Comparison of ENCODE assay signal across 8 cellular contexts in the genomic region with DNA sequence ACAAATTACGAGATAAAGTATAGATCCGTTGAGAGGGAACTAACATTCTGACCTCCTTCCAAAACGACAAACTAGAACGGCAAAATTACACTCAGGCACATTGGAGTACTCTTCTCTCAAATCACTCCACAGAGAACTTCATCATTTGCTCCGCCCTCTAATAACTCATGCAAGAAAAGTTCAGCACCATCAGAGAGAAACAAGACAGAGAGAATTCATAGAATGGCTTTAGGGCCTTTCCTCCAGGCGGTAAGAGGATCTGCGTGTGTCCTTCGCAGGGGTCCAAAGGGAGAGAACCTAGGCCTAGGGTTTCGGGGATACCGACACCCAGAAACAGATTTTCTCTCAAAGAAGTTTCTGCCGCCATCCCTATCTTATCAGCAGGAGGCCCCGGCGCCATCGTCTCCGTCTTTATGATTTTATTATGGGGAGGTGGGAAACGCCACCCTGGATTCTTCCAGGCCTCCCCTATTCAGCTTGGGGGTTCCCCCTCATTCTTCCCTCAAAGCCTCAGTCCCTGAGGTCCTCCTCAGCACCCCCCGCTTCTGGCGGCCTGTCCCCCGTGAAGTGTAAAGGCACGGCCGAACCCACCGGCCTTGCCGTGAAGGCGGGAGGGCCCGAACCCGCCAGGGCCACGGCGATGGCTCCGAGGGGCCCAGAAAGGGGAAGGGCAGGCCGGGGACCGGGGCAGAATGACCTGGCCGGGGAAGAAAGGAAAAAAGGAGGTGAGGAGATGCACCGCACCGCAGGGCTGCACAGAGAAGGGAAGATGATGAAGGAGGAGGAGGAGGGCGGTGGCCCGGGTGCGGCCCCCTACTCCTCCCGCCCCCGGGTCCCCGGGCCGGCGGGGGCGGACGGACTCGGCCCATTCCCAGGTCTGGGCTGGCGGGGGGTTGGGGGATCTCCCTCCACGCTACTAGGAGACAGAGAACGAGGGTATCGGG. TPM values are rescaled to one million over a fixed set of nuclear protein-coding genes. Genes with fewer than 3 reads are reported as not detected.
DNase-seq lines count a peak whose midpoint lies in the region; ATAC-seq and TF ChIP-seq lines count a peak whose summit lies in the region.

No MANE protein-coding gene starts in this region.

- H3K27me3 ChIP-seq in Peyer's patch (no peaks in the 10 kb centered on the region), heart right ventricle (no peaks in the 10 kb centered on the region)

- intact Hi-C loops in heart right ventricle (cut with DNase I) = loop anchor here in 3 of 10 donors (5.0 to 10.0 kb wide), 2 partner anchors 71 to 117 kb away; a partner anchor contains a TSS

- H3K4me1 ChIP-seq in Peyer's patch (peaks cover 0 to 12% (median 2%) of the 10 kb centered on the region in 4 donors), heart right ventricle (peaks cover 0 to 50% (median 24%) of the 10 kb centered on the region in 9 donors)

- H3K4me3 ChIP-seq in Peyer's patch (peak overlapping the region; percentile 78 to 93 (median 82)), heart right ventricle (peak overlapping the region; percentile 71 to 100 (median 96))

- TF ChIP-seq CTCF in Peyer's patch (IDR thresholded peaks at IDR 0.05) = no peak
- TF ChIP-seq CTCF in heart right ventricle (IDR thresholded peaks at IDR 0.05) = no peak

- peak; percentile 12 for DNase-seq in COLO668 (lab: John Stamatoyannopoulos, UW; ENCODE audit: unreplicated experiment)
- DNase-seq in Peyer's patch = peak; percentile 26 to 60 (median 51)
- DNase-seq in activated naive CD8-positive, alpha-beta T cell treated with anti-CD3 and anti-CD28 coated beads, Interleukin-2, amount 50 U/mL, for 24 hours = peak; percentile 29
- peak; percentile 10 to 28 for DNase-seq in heart right ventricle
- DNase-seq in pons (ENCODE audit: low spot score) = peak; percentile 73
- no peak for DNase-seq in SHP77 treated with DMSO at 0.1 percent for 48 hours (lab: John Stamatoyannopoulos, UW)

- peaks cover 3% of the 10 kb centered on the region for H3K27me3 Mint-ChIP-seq in activated naive CD8-positive, alpha-beta T cell treated with anti-CD3 and anti-CD28 coated beads, Interleukin-2, amount 50 U/mL, for 24 hours

- peaks cover 26% of the 10 kb centered on the region for H3K4me1 Mint-ChIP-seq in activated naive CD8-positive, alpha-beta T cell treated with anti-CD3 and anti-CD28 coated beads, Interleukin-2, amount 50 U/mL, for 24 hours

- ATAC-seq in GM19395 (IDR thresholded peaks at IDR 0.05; ENCODE audit: unreplicated experiment) (peak; percentile 35), HG03457 (IDR thresholded peaks at IDR 0.05; ENCODE audit: unreplicated experiment) (peak; percentile 20), heart right ventricle (peak; percentile 36 to 75 (median 52))
- ATAC-seq in activated naive CD8-positive, alpha-beta T cell treated with anti-CD3 and anti-CD28 coated beads, Interleukin-2, amount 50 U/mL, for 24 hours = peak; percentile 29

- H3K9me3 ChIP-seq in Peyer's patch = no peaks in the 10 kb centered on the region
- H3K9me3 ChIP-seq in heart right ventricle = no peaks in the 10 kb centered on the region

- peaks cover 10% of the 10 kb centered on the region for H3K36me3 Mint-ChIP-seq in activated naive CD8-positive, alpha-beta T cell treated with anti-CD3 and anti-CD28 coated beads, Interleukin-2, amount 50 U/mL, for 24 hours (ENCODE audit: low read depth)

- peak overlapping the region; percentile 97 for H3K27ac Mint-ChIP-seq in activated naive CD8-positive, alpha-beta T cell treated with anti-CD3 and anti-CD28 coated beads, Interleukin-2, amount 50 U/mL, for 24 hours

- peaks cover 0 to 6% (median 0%) of the 10 kb centered on the region in 3 donors for H3K36me3 ChIP-seq in Peyer's patch
- H3K36me3 ChIP-seq in heart right ventricle = peaks cover 0 to 15% (median 0%) of the 10 kb centered on the region in 9 donors

- H3K9me3 Mint-ChIP-seq in activated naive CD8-positive, alpha-beta T cell treated with anti-CD3 and anti-CD28 coated beads, Interleukin-2, amount 50 U/mL, for 24 hours = no peaks in the 10 kb centered on the region

- H3K27ac ChIP-seq in Peyer's patch = peak overlapping the region; percentile 84 to 93 (median 86)
- H3K27ac ChIP-seq in heart right ventricle = peak overlapping the region; percentile 80 to 99 (median 94)

- TF ChIP-seq POLR2A in Peyer's patch (IDR thresholded peaks at IDR 0.05) = no peak

- peak overlapping the region; percentile 83 for H3K4me3 Mint-ChIP-seq in activated naive CD8-positive, alpha-beta T cell treated with anti-CD3 and anti-CD28 coated beads, Interleukin-2, amount 50 U/mL, for 24 hours

- 1 to 2% methylated on average over 45 to 49 of the region's 49 CpGs for WGBS in heart right ventricle, 2 donors

RNA-seq across cellular contexts. Expression of a gene that starts 0.8 kb away (rescaled TPM):
- total RNA-seq in Peyer's patch (10 to 100 TPM; 12.3 to 64.4 (median 22.7) TPM), heart right ventricle (10 to 100 TPM; 25.2 to 41.7 (median 32.5) TPM)
- 10 to 100 TPM in 1 of 2 donors, 1 to 10 TPM in 1; 2.0 to 14.5 TPM for polyA plus RNA-seq in heart right ventricle
